Comparison of ENCODE assay signal across 15 cellular contexts in genomic region chr5:149470942-149471341, GRCh38.
DNase-seq lines count a peak whose midpoint lies in the region; ATAC-seq and TF ChIP-seq lines count a peak whose summit lies in the region.
"Had no signal": no experiment of that assay in that cellular context is flagged by ENCODE, and none has a peak within 500 bp of the region (broad histone marks: within the 10 kb centered on the region; RNA-seq: fewer than 3 reads in every experiment).

No MANE protein-coding gene starts in this region.

- H3K27ac ChIP-seq in coronary artery (peak overlapping the region in 1 of 2 donors; percentile 33), muscle layer of duodenum (ENCODE audit: low read length) (peak overlapping the region; percentile 63), stomach smooth muscle (ENCODE audit: low read length) (peak overlapping the region; percentile 69), A673 (ENCODE audit: low read depth, low read length, poor library complexity, severe bottlenecking) (no peak overlapping the region)
- H3K27ac ChIP-seq in effector memory CD4-positive, alpha-beta T cell (ENCODE audit: insufficient read depth, low read length, poor library complexity, severe bottlenecking): no peak overlapping the region
- H3K27ac ChIP-seq: BLaER1, SK-N-MC had no signal

- no peak overlapping the region for H3K9ac ChIP-seq in stomach smooth muscle (ENCODE audit: low read length in 2 of 2)
- H3K9ac ChIP-seq: BLaER1 had no signal

- CTCF ChIA-PET in A673 (lab: Charles Lee): no interaction called here

- intact Hi-C loops in A673 (cut with micrococcal nuclease; ENCODE audit: unreplicated experiment): no loop called here

- H3K36me3 ChIP-seq in muscle layer of duodenum (ENCODE audit: control insufficient read depth in 1 of 2, insufficient read depth in 2 of 2, low read length in 2 of 2) (no peaks in the 10 kb centered on the region), stomach smooth muscle (ENCODE audit: control insufficient read depth in 2 of 2, insufficient read depth in 2 of 2, low read length in 2 of 2) (no peaks in the 10 kb centered on the region), A673 (ENCODE audit: insufficient read depth, low read length, poor library complexity, severe bottlenecking) (no peaks in the 10 kb centered on the region)
- H3K36me3 ChIP-seq in effector memory CD4-positive, alpha-beta T cell (ENCODE audit: control insufficient read depth, insufficient read depth, low read length): no peaks in the 10 kb centered on the region
- H3K36me3 ChIP-seq: BLaER1 had no signal

- no TSS peak for BruUV-seq in A673 (replicated peaks; lab: Mats Ljungman, UMichigan)

- H3K9me3 ChIP-seq in muscle layer of duodenum (ENCODE audit: control insufficient read depth in 1 of 2, low read length in 2 of 2) (no peaks in the 10 kb centered on the region), stomach smooth muscle (ENCODE audit: control insufficient read depth in 2 of 2, low read length in 2 of 2) (no peaks in the 10 kb centered on the region), A673 (ENCODE audit: low read depth, low read length, poor library complexity, severe bottlenecking) (no peaks in the 10 kb centered on the region)
- no peaks in the 10 kb centered on the region for H3K9me3 ChIP-seq in effector memory CD4-positive, alpha-beta T cell (ENCODE audit: control insufficient read depth, low read length)
- H3K9me3 ChIP-seq: BLaER1 had no signal

- H3K4me3 ChIP-seq in coronary artery (no peak overlapping the region), muscle layer of duodenum (ENCODE audit: low read depth in 1 of 2, low read length in 2 of 2) (no peak overlapping the region), stomach smooth muscle (ENCODE audit: low read length in 2 of 2) (no peak overlapping the region), A673 (ENCODE audit: low read depth, low read length, poor library complexity, severe bottlenecking) (no peak overlapping the region)
- no peak overlapping the region for H3K4me3 ChIP-seq in effector memory CD4-positive, alpha-beta T cell (ENCODE audit: insufficient read depth, low read depth, low read length, poor library complexity, severe bottlenecking)
- H3K4me3 ChIP-seq: BLaER1, SK-N-MC had no signal

- no peaks in the 10 kb centered on the region for H3K27me3 ChIP-seq in muscle layer of duodenum (ENCODE audit: low read depth, low read length)
- H3K27me3 ChIP-seq in stomach smooth muscle (ENCODE audit: control insufficient read depth in 1 of 2, insufficient read depth in 2 of 2, low read length in 2 of 2): no peaks in the 10 kb centered on the region
- H3K27me3 ChIP-seq in effector memory CD4-positive, alpha-beta T cell (replicated peaks; ENCODE audit: control insufficient read depth, insufficient read depth, low read length, poor library complexity, severe bottlenecking): no peaks in the 10 kb centered on the region
- no peaks in the 10 kb centered on the region for H3K27me3 ChIP-seq in A673 (replicated peaks; ENCODE audit: insufficient read depth, low read depth, low read length, poor library complexity)
- H3K27me3 ChIP-seq: BLaER1 had no signal

- ATAC-seq in HG03108 (IDR thresholded peaks at IDR 0.05; ENCODE audit: unreplicated experiment): no peak

- DNase-seq in NCI-H69 (lab: John Stamatoyannopoulos, UW) (peak; percentile 90), coronary artery (ENCODE audit: low spot score) (peak; percentile 8), A673 (ENCODE audit: low spot score) (no peak), NCI-H226 (no peak)
- no peak for DNase-seq in effector memory CD4-positive, alpha-beta T cell
- DNase-seq: activated CD4-positive, alpha-beta T cell treated with anti-CD3 and anti-CD28 coated beads, Interleukin-2, amount 50 U/mL, for 1 hour; activated CD8-positive, alpha-beta memory T cell treated with anti-CD3 and anti-CD28 coated beads, Interleukin-2, amount 50 U/mL, for 48 hours; amygdala; midbrain; stimulated activated CD8-positive, alpha-beta memory T cell treated with anti-CD3 and anti-CD28 coated beads, Interleukin-4, amount 100 ng/mL, for 48 hours had no signal

- TF ChIP-seq CTCF in coronary artery (IDR thresholded peaks at IDR 0.05) (no peak), A673 (conservative IDR thresholded peaks at IDR 0.05; ENCODE audit: low read depth, low read length) (no peak)

- H3K4me1 ChIP-seq in muscle layer of duodenum (ENCODE audit: control insufficient read depth in 1 of 2, insufficient read depth in 2 of 2, low read length in 2 of 2) (peaks cover 11 to 13% of the 10 kb centered on the region in 2 donors), stomach smooth muscle (ENCODE audit: control insufficient read depth, insufficient read depth, low read length) (peaks cover 33% of the 10 kb centered on the region), A673 (ENCODE audit: insufficient read depth, low read length, poor library complexity, severe bottlenecking) (peaks cover 6% of the 10 kb centered on the region)
- no peaks in the 10 kb centered on the region for H3K4me1 ChIP-seq in effector memory CD4-positive, alpha-beta T cell (ENCODE audit: control insufficient read depth, insufficient read depth, low read length, poor library complexity, severe bottlenecking)
- H3K4me1 ChIP-seq: BLaER1 had no signal

- POLR2A ChIA-PET in A673 (lab: Charles Lee; ENCODE audit: low non-redundant PET): no interaction called here

Comparison
In these comparisons a context has a peak if more than half of its experiments do, and no peak if none do; other contexts are left out.
1. DNase-seq: peak in NCI-H69 (single experiment) and coronary artery (single experiment); none in effector memory CD4-positive, alpha-beta T cell (0 of 3), A673 (single experiment) and NCI-H226 (single experiment).
2. H3K27ac ChIP-seq: peak in muscle layer of duodenum (single experiment) and stomach smooth muscle (single experiment); none in effector memory CD4-positive, alpha-beta T cell (single experiment) and A673 (single experiment).